Comparison of ENCODE assay signal across 9 cellular contexts in the genomic region with DNA sequence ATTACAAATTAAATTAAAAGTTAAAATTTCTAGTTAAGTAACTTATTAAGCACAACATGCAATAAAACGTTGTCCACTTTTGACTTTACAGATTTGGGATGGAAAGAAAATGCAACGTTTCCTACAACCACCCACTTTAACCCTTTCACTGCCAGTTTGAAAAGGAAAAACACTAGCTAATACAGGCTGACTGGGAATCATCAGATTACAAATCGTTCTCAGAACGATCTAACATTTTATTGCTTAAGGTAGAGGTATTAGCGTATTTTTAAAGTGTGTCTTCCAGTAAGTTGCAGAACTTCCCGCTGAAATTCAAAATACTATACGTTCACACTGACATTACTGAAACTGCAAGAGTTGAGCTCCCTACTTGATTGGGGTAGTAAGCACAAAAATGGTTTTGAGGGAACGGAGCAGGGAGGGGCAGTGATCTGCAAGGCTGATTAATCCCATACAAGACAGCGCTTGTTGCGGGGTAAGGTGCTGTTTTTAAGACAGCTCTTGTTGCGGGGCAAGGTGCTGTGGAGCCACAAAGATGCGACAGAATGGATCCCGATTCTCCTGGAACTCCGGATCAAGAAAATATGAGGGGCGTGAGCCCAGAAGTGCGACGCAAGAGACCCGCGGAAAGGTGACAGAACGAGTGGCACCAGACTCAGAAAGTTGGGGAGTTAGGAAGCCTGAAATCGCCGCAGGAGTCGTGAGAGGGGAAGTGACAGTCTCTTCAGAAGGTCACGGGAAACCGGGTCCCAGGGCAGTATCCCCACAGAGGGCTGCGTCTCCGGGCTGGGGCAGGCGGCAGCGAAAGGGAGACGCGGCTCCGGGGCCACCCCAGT. TPM values are rescaled to one million over a fixed set of nuclear protein-coding genes. Genes with fewer than 3 reads are reported as not detected.
DNase-seq lines count a peak whose midpoint lies in the region; ATAC-seq, FAIRE-seq and TF ChIP-seq lines count a peak whose summit lies in the region.
"Had no signal": no experiment of that assay in that cellular context is flagged by ENCODE, and none has a peak within 500 bp of the region (broad histone marks: within the 10 kb centered on the region; RNA-seq: fewer than 3 reads in every experiment).

No MANE protein-coding gene starts in this region.

- peaks cover 96% of the 10 kb centered on the region for H3K79me2 ChIP-seq in PC-3 (ENCODE audit: low read length)

- under 1% methylated on average over 32 of the region's 32 CpGs for WGBS in liver

- POLR2A ChIA-PET in PC-3 (lab: Charles Lee; ENCODE audit: unreplicated experiment): interaction anchor here (0.5 to 0.6 kb wide), 2 partner anchors 101 to 208 kb away, joined by 3 read pairs; no protein-coding TSS in a partner anchor

- TSS peak; percentile 53 for BruUV-seq in PC-3 (replicated peaks; lab: Mats Ljungman, UMichigan)

- TF ChIP-seq RAD21 in liver (IDR thresholded peaks at IDR 0.05): no peak

- H3K4me2 ChIP-seq in PC-3 (ENCODE audit: low read length): peak overlapping the region; percentile 90

- intact Hi-C loops in PC-3 (cut with micrococcal nuclease): no loop called here

- H4K20me1 ChIP-seq in PC-3 (ENCODE audit: low read length): peaks cover 14% of the 10 kb centered on the region; the same call in 1 of the 2 replicates

- ATAC-seq in GM19324 (IDR thresholded peaks at IDR 0.05; ENCODE audit: low FRiP score, unreplicated experiment) (peak; percentile 28), HG03280 (IDR thresholded peaks at IDR 0.05; ENCODE audit: unreplicated experiment) (peak; percentile 29), PC-3 (peak; percentile 34), thoracic aorta (ENCODE audit: insufficient number of reproducible peaks, low FRiP score, low read depth) (peak; percentile 13)

- DNase-seq in DMS114 treated with DMSO at 0.1 percent for 48 hours (lab: John Stamatoyannopoulos, UW; ENCODE audit: unreplicated experiment) (peak; percentile 19), PC-3 (peak; percentile 20), choroid plexus epithelial cell (ENCODE audit: low read depth) (peak; percentile 53), thoracic aorta (ENCODE audit: low spot score) (no peak), RCC 7860 (ENCODE audit: low spot score) (no peak)

- H3K36me3 ChIP-seq in PC-3 (ENCODE audit: low read depth, low read length): 0 out of 2 replicates have a peak, but pooled peaks cover 3% of the 10 kb centered on the region
- H3K36me3 ChIP-seq in liver (ENCODE audit: control insufficient read depth in 4 of 4, insufficient read depth in 3 of 4, low read depth in 1 of 4, low read length in 3 of 4): no peaks in the 10 kb centered on the region
- H3K36me3 ChIP-seq in thoracic aorta: no peaks in the 10 kb centered on the region

- H3K4me3 ChIP-seq in PC-3 (ENCODE audit: low read length): peak overlapping the region; percentile 89
- H3K4me3 ChIP-seq in choroid plexus epithelial cell (ENCODE audit: low read depth, low read length): peak overlapping the region; percentile 98
- H3K4me3 ChIP-seq in liver (ENCODE audit: low read depth in 1 of 3, low read length in 3 of 3): peak overlapping the region; percentile 81 to 98 (median 98)
- peak overlapping the region; percentile 86 for H3K4me3 ChIP-seq in thoracic aorta

- H3K9ac ChIP-seq in PC-3 (ENCODE audit: low read length): peak overlapping the region; percentile 92
- peak overlapping the region; percentile 85 to 93 for H3K9ac ChIP-seq in liver (ENCODE audit: low read depth in 1 of 2, low read length in 2 of 2)

- H3K27me3 ChIP-seq in PC-3 (ENCODE audit: low read length) (no peaks in the 10 kb centered on the region), liver (ENCODE audit: control insufficient read depth in 4 of 4, insufficient read depth in 4 of 4, low read length in 3 of 4) (no peaks in the 10 kb centered on the region), thoracic aorta (replicated peaks; ENCODE audit: insufficient read depth) (no peaks in the 10 kb centered on the region)

- FAIRE-seq in RCC 7860 (lab: Jason Lieb, UNC): no peak
- FAIRE-seq: colon had no signal

- H3K9me2 ChIP-seq in PC-3 (replicated peaks; ENCODE audit: low read length): no peaks in the 10 kb centered on the region

- H2AFZ ChIP-seq in PC-3 (ENCODE audit: low read length): peak overlapping the region; percentile 87

- H3K9me3 ChIP-seq in PC-3 (ENCODE audit: low read length) (no peaks in the 10 kb centered on the region), liver (ENCODE audit: control insufficient read depth in 4 of 4, low read length in 3 of 4) (no peaks in the 10 kb centered on the region), thoracic aorta (no peaks in the 10 kb centered on the region)

- peak overlapping the region; percentile 85 for H3K27ac ChIP-seq in PC-3 (ENCODE audit: low read length)
- peak overlapping the region; percentile 84 to 94 for H3K27ac ChIP-seq in liver (ENCODE audit: low read depth in 1 of 2, low read length in 2 of 2)
- H3K27ac ChIP-seq in thoracic aorta: peak overlapping the region; percentile 82 to 97

- TF ChIP-seq CTCF in PC-3 (conservative IDR thresholded peaks at IDR 0.05; ENCODE audit: low read depth, low read length): no peak
- TF ChIP-seq CTCF in choroid plexus epithelial cell (conservative IDR thresholded peaks at IDR 0.05; ENCODE audit: low read depth, low read length): no peak
- no peak for TF ChIP-seq CTCF in liver (IDR thresholded peaks at IDR 0.05; ENCODE audit: low read depth, low read length, missing input control)
- no peak for TF ChIP-seq CTCF in thoracic aorta (IDR thresholded peaks at IDR 0.05)

- CTCF ChIA-PET in PC-3 (lab: Charles Lee): no interaction called here

- peaks cover 27% of the 10 kb centered on the region for H3K4me1 ChIP-seq in PC-3 (ENCODE audit: insufficient read depth, low read length)
- peaks cover 9 to 57% (median 44%) of the 10 kb centered on the region in 4 donors for H3K4me1 ChIP-seq in liver (ENCODE audit: control insufficient read depth in 4 of 4, insufficient read depth in 4 of 4, low read length in 3 of 4)
- peaks cover 28 to 47% of the 10 kb centered on the region in 2 donors for H3K4me1 ChIP-seq in thoracic aorta (ENCODE audit: control insufficient read depth in 1 of 2, low read depth in 2 of 2)

- no peaks in the 10 kb centered on the region for H3F3A ChIP-seq in PC-3 (ENCODE audit: low read length, unreplicated experiment)

TF ChIP-seq in liver, 16 proteins besides CTCF, POLR2A, EP300 and RAD21:
- TF ChIP-seq YY1 (IDR thresholded peaks at IDR 0.05): no peak

RNA-seq across cellular contexts. Expression of a gene that starts 0.6 kb away (rescaled TPM):
- 128 and 131 TPM in 2 replicates for total RNA-seq in PC-3 (2014; rRNA removed)
- 100 to 1,000 TPM; 101 to 276 TPM for total RNA-seq in liver
- polyA plus RNA-seq in liver: 100 to 1,000 TPM; 126 to 191 TPM
- total RNA-seq in thoracic aorta: 10 to 100 TPM; 85.6 to 88.6 TPM

RNA-seq across cellular contexts. Expression of a gene that starts 0.9 kb away (rescaled TPM):
- total RNA-seq in PC-3 (2014; rRNA removed) (58.3 and 72.3 TPM in 2 replicates), liver (100 to 1,000 TPM; 103 to 255 TPM), thoracic aorta (10 to 100 TPM; 50.2 to 56.4 TPM)
- polyA plus RNA-seq in liver: 100 to 1,000 TPM; 266 to 284 TPM

Comparison
In these comparisons a context has a peak if more than half of its experiments do, and no peak if none do; other contexts are left out.
1. DNase-seq: peak in DMS114 treated with DMSO at 0.1 percent for 48 hours (single experiment), PC-3 (single experiment) and choroid plexus epithelial cell (single experiment); none in thoracic aorta (single experiment) and RCC 7860 (single experiment).
2. Peak in every context shown above with its lines, with median percentiles within 50 percentile points of each other: ATAC-seq, H3K27ac ChIP-seq and H3K4me3 ChIP-seq.